ENCODE assay signal across 27 cellular contexts in the genomic region with DNA sequence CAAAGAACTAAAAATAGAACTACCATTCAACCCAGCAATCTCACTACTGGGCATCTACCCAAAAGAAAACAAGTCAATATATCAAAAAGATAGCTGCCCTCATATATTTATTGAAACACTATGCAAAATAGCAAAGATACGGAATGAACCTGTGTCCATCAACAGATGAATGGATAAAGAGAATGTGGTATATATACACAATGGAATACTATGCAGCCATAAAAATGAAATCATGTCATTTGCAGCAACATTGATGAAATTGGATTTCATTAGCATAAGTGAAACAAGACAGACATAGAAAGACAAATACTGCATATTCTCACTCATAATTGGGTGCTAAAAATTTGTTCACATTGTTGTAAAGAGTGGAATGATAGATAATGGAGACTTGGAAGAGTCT.
"Had no signal": no experiment of that assay in that cellular context is flagged by ENCODE, and none has a peak within 500 bp of the region (broad histone marks: within the 10 kb centered on the region; RNA-seq: fewer than 3 reads in every experiment).

No MANE protein-coding gene starts in this region.

- FAIRE-seq: urothelium cell line had no signal

- H3K27ac ChIP-seq: stomach, suprapubic skin, testis, thoracic aorta, thyroid gland, tibial artery, tibial nerve, transverse colon, upper lobe of left lung, upper lobe of right lung, uterus, vagina had no signal

- DNase-seq: stimulated activated CD4-positive, alpha-beta T cell treated with anti-CD3 and anti-CD28 coated beads, Interleukin-2, amount 100 ng/mL, for 48 hours; stimulated activated CD4-positive, alpha-beta T cell treated with anti-CD3 and anti-CD28 coated beads, Interleukin-4, amount 100 ng/mL, for 1 hour; stimulated activated CD4-positive, alpha-beta T cell treated with anti-CD3 and anti-CD28 coated beads, Interleukin-4, amount 100 ng/mL, for 24 hours; stimulated activated CD4-positive, alpha-beta T cell treated with anti-CD3 and anti-CD28 coated beads, Interleukin-4, amount 100 ng/mL, for 4 hours; stimulated activated CD8-positive, alpha-beta memory T cell treated with anti-CD3 and anti-CD28 coated beads, Interleukin-4, amount 100 ng/mL, for 48 hours; stimulated activated naive B cell treated with anti-CD40 and anti-IgM and Interleukin-4, amounts not matched to agents 10 μg/mL and 1 μg/mL and 100 μg/mL, for 72 hours; stimulated activated naive CD4-positive, alpha-beta T cell; stimulated activated naive CD4-positive, alpha-beta T cell treated with Interleukin-2 at 50 U/mL for 16 hours; stimulated activated naive CD8-positive, alpha-beta T cell treated with anti-CD3 and anti-CD28 coated beads, Interleukin-15, amount 100 ng/mL, for 72 hours; stimulated activated naive CD8-positive, alpha-beta T cell treated with anti-CD3 and anti-CD28 coated beads, Interleukin-15, Interleukin-2, amounts not matched to agents 100 U/mL and 50 U/mL, for 24 hours; stomach; substantia nigra; testis; thyroid gland; tibial artery; transverse colon; trophoblast cell; upper lobe of left lung; upper lobe of right lung; uterus had no signal

- H3K4me3 ChIP-seq: stomach, suprapubic skin, testis, thoracic aorta, thyroid gland, tibial artery, tibial nerve, transverse colon, upper lobe of left lung, upper lobe of right lung, uterus, vagina had no signal

- H3K36me3 ChIP-seq: stomach, suprapubic skin, thoracic aorta, thyroid gland, tibial artery, tibial nerve, transverse colon, upper lobe of left lung, upper lobe of right lung, uterus, vagina had no signal

- H3K4me1 ChIP-seq: stomach, suprapubic skin, testis, thyroid gland, tibial artery, tibial nerve, transverse colon, upper lobe of left lung, upper lobe of right lung, uterus, vagina had no signal

- H3K27me3 ChIP-seq: testis, thyroid gland, tibial artery, upper lobe of left lung, uterus, vagina had no signal

- ATAC-seq: stimulated activated effector memory CD8-positive, alpha-beta T cell treated with anti-CD3 and anti-CD28 coated beads, Interleukin-12 subunit alpha, Interleukin-12 subunit beta, amount 100 ng/mL, for 72 hours; stimulated activated memory B cell treated with anti-CD40 and anti-IgM and Interleukin-4, amounts not matched to agents 10 μg/mL and 1 μg/mL and 100 μg/mL, for 72 hours; stimulated activated naive B cell treated with anti-CD40 and anti-IgM and Interleukin-4, amounts not matched to agents 10 μg/mL and 1 μg/mL and 100 μg/mL, for 72 hours; stimulated activated naive CD8-positive, alpha-beta T cell treated with anti-CD3 and anti-CD28 coated beads, Interleukin-15, amount 100 ng/mL, for 72 hours; stimulated activated naive CD8-positive, alpha-beta T cell treated with anti-CD3 and anti-CD28 coated beads, Interleukin-15, Interleukin-2, amounts not matched to agents 100 U/mL and 50 U/mL, for 24 hours; upper lobe of right lung had no signal

- H3K9me3 ChIP-seq: stomach, suprapubic skin, testis, thoracic aorta, thyroid gland, tibial nerve, upper lobe of left lung, upper lobe of right lung, uterus, vagina had no signal
